Comparison of ENCODE assay signal across 20 cellular contexts in genomic region chr15:29800441-29801366, GRCh38. TPM values are rescaled to one million over a fixed set of nuclear protein-coding genes. Genes with fewer than 3 reads are reported as not detected.
DNase-seq lines count a peak whose midpoint lies in the region; ATAC-seq and TF ChIP-seq lines count a peak whose summit lies in the region.
"Had no signal": no experiment of that assay in that cellular context is flagged by ENCODE, and none has a peak within 500 bp of the region (broad histone marks: within the 10 kb centered on the region; RNA-seq: fewer than 3 reads in every experiment).

No MANE protein-coding gene starts in this region.

- peak; percentile 61; the same call in 2 of the 3 replicates for ATAC-seq in SK-N-SH treated with all-trans-retinoic acid at 6 μM for 48 hours
- no peak for ATAC-seq in HG03565 (IDR thresholded peaks at IDR 0.05; ENCODE audit: unreplicated experiment)

- H3K9me3 Mint-ChIP-seq in osteocyte (ENCODE audit: unreplicated experiment): peaks cover 8% of the 10 kb centered on the region
- H3K9me3 Mint-ChIP-seq: stimulated activated naive CD8-positive, alpha-beta T cell treated with anti-CD3 and anti-CD28 coated beads, Interleukin-15, Interleukin-2, amounts not matched to agents 100 ng/mL and 50 ng/mL, for 24 hours had no signal

- DNase-seq in glomerular endothelial cell (ENCODE audit: extremely low read depth, low read depth, low spot score) (peak; percentile 90), osteocyte (ENCODE audit: extremely low spot score, unreplicated experiment) (no peak), NCI-H2107 treated with DMSO at 0.1 percent for 48 hours (lab: John Stamatoyannopoulos, UW; ENCODE audit: unreplicated experiment) (no peak), LoVo (ENCODE audit: low spot score) (no peak), GM19238 (ENCODE audit: insufficient read length, low spot score) (no peak)
- DNase-seq: activated CD8-positive, alpha-beta memory T cell treated with anti-CD3 and anti-CD28 coated beads for 24 hours; adrenal gland; CD8-positive, alpha-beta memory T cell; EL; head of caudate nucleus; NCI-H1048; NCI-H82; uterus had no signal

- H3K36me3 Mint-ChIP-seq in osteocyte (ENCODE audit: unreplicated experiment): peaks cover 29% of the 10 kb centered on the region
- H3K36me3 Mint-ChIP-seq: CD8-positive, alpha-beta memory T cell had no signal

- H3K36me3 ChIP-seq in BLaER1 treated with 17β-estradiol and CSF1 and Interleukin-3, amounts not matched to agents 10 nM and 100 nM: no peaks in the 10 kb centered on the region
- H3K36me3 ChIP-seq: adrenal gland, uterus had no signal

- H3K4me1 ChIP-seq in BLaER1 treated with 17β-estradiol and CSF1 and Interleukin-3, amounts not matched to agents 10 nM and 100 nM: peaks cover 0 to 15% (median 8%) of the 10 kb centered on the region in 10 experiments; a peak in 12 of 20 replicates

- no peak for TF ChIP-seq CTCF in osteocyte (IDR thresholded peaks at IDR 0.05)

- H3K4me1 Mint-ChIP-seq in osteocyte (ENCODE audit: unreplicated experiment): peaks cover 52% of the 10 kb centered on the region
- H3K4me1 Mint-ChIP-seq: CD8-positive, alpha-beta memory T cell had no signal

- no peak overlapping the region for H3K4me3 ChIP-seq in BLaER1 treated with 17β-estradiol and CSF1 and Interleukin-3, amounts not matched to agents 10 nM and 100 nM
- H3K4me3 ChIP-seq: uterus had no signal

- peaks cover 0 to 74% (median 0%) of the 10 kb centered on the region in 11 experiments; a peak in 8 of 22 replicates for H3K27me3 ChIP-seq in BLaER1 treated with 17β-estradiol and CSF1 and Interleukin-3, amounts not matched to agents 10 nM and 100 nM
- H3K27me3 ChIP-seq: adrenal gland, uterus had no signal

- H3K27me3 Mint-ChIP-seq in osteocyte (ENCODE audit: unreplicated experiment): no peaks in the 10 kb centered on the region
- H3K27me3 Mint-ChIP-seq: progenitor cell of endocrine pancreas had no signal

- H3K4me3 Mint-ChIP-seq in osteocyte (ENCODE audit: unreplicated experiment): no peak overlapping the region
- H3K4me3 Mint-ChIP-seq: CD8-positive, alpha-beta memory T cell; stimulated activated naive CD8-positive, alpha-beta T cell treated with anti-CD3 and anti-CD28 coated beads, Interleukin-15, Interleukin-2, amounts not matched to agents 100 ng/mL and 50 ng/mL, for 24 hours had no signal

- peaks cover 0 to 5% (median 0%) of the 10 kb centered on the region in 11 experiments; a peak in 1 of 22 replicates for H3K9me3 ChIP-seq in BLaER1 treated with 17β-estradiol and CSF1 and Interleukin-3, amounts not matched to agents 10 nM and 100 nM (replicated peaks in 1 of 11)
- H3K9me3 ChIP-seq: adrenal gland, uterus had no signal

- no peaks in the 10 kb centered on the region for H4K20me1 ChIP-seq in BLaER1 treated with 17β-estradiol and CSF1 and Interleukin-3, amounts not matched to agents 10 nM and 100 nM

- no peak overlapping the region for H3K9ac ChIP-seq in BLaER1 treated with 17β-estradiol and CSF1 and Interleukin-3, amounts not matched to agents 10 nM and 100 nM

- H3K27ac ChIP-seq in BLaER1 treated with 17β-estradiol and CSF1 and Interleukin-3, amounts not matched to agents 10 nM and 100 nM: no peak overlapping the region
- H3K27ac ChIP-seq: HL-60 had no signal

- peak overlapping the region; percentile 46 for H3K27ac Mint-ChIP-seq in osteocyte (ENCODE audit: unreplicated experiment)
- H3K27ac Mint-ChIP-seq: CD8-positive, alpha-beta memory T cell; progenitor cell of endocrine pancreas; stimulated activated naive CD8-positive, alpha-beta T cell treated with anti-CD3 and anti-CD28 coated beads, Interleukin-15, Interleukin-2, amounts not matched to agents 100 ng/mL and 50 ng/mL, for 24 hours had no signal

- H3K4me2 ChIP-seq in BLaER1 treated with 17β-estradiol and CSF1 and Interleukin-3, amounts not matched to agents 10 nM and 100 nM: peak overlapping the region in 8 of 11 experiments; percentile 13 to 52 (median 38); a peak in 14 of 22 replicates

TF ChIP-seq in SK-N-SH treated with all-trans-retinoic acid at 6 μM for 48 hours, 23 proteins besides CTCF, POLR2A, EP300 and RAD21 (continues in another document):
- TF ChIP-seq TOX (CRISPR knock-in tag; IDR thresholded peaks at IDR 0.05; ENCODE audit: borderline replicate concordance) (no peak), TCF4 (CRISPR knock-in tag; IDR thresholded peaks at IDR 0.05; ENCODE audit: borderline replicate concordance) (no peak), ISL1 (CRISPR knock-in tag; IDR thresholded peaks at IDR 0.05) (no peak), SNAI2 (CRISPR knock-in tag; IDR thresholded peaks at IDR 0.05) (no peak), ZNF565 (CRISPR knock-in tag; conservative IDR thresholded peaks at IDR 0.05; ENCODE audit: low read depth) (no peak), CSRNP3 (CRISPR knock-in tag; IDR thresholded peaks at IDR 0.05) (no peak), OSR1 (CRISPR knock-in tag; IDR thresholded peaks at IDR 0.05) (no peak), ESRRG (CRISPR knock-in tag; IDR thresholded peaks at IDR 0.05) (no peak), ZFP30 (CRISPR knock-in tag; IDR thresholded peaks at IDR 0.05) (no peak), CREB5 (CRISPR knock-in tag; IDR thresholded peaks at IDR 0.05; ENCODE audit: low read depth) (no peak), PPARA (CRISPR knock-in tag; IDR thresholded peaks at IDR 0.05; ENCODE audit: borderline replicate concordance) (no peak), ZNF70 (CRISPR knock-in tag; IDR thresholded peaks at IDR 0.05) (no peak), ZNF8 (CRISPR knock-in tag; IDR thresholded peaks at IDR 0.05) (no peak), TSHZ2 (CRISPR knock-in tag; IDR thresholded peaks at IDR 0.05) (no peak), GLIS3 (CRISPR knock-in tag; IDR thresholded peaks at IDR 0.05) (no peak), ARNTL (CRISPR knock-in tag; IDR thresholded peaks at IDR 0.05; ENCODE audit: borderline replicate concordance, low read depth) (no peak), PATZ1 (CRISPR knock-in tag; IDR thresholded peaks at IDR 0.05; ENCODE audit: borderline replicate concordance) (no peak)

RNA-seq across cellular contexts. Expression of gene TJP1, which starts 21.6 kb away (rescaled TPM):
- 99.0 and 142 TPM in 2 replicates for total RNA-seq in glomerular endothelial cell
- 113 and 119 TPM in 2 replicates for total RNA-seq in osteocyte
- total RNA-seq: CD8-positive, alpha-beta memory T cell; T-helper 1 cell treated with Interleukin-12 subunit alpha and Interleukin-12 subunit beta and Interleukin-4 antibody, amounts not matched to agents 30 ng/mL and 1 ng/mL, for 36 hours had no signal
